In genomic region chr16:23694707-23695373, GRCh38 we compare ENCODE assay signal across 1 cellular context.
TF ChIP-seq lines count a peak whose summit lies in the region.

No MANE protein-coding gene starts in this region.

TF ChIP-seq in A549, 52 proteins besides CTCF, POLR2A, EP300 and RAD21 (continued from another document):
- TF ChIP-seq HMGXB4 (CRISPR knock-in tag; IDR thresholded peaks at IDR 0.05; ENCODE audit: borderline replicate concordance) (no peak), USF2 (IDR thresholded peaks at IDR 0.05) (no peak), SMC3 (IDR thresholded peaks at IDR 0.05) (no peak), KDM1A (IDR thresholded peaks at IDR 0.05; ENCODE audit: low read depth) (no peak), ZC3H11A (IDR thresholded peaks at IDR 0.05) (no peak), HOXA7 (CRISPR knock-in tag; IDR thresholded peaks at IDR 0.05) (no peak), ATOH8 (CRISPR knock-in tag; IDR thresholded peaks at IDR 0.05; ENCODE audit: low read depth) (no peak), MAX (IDR thresholded peaks at IDR 0.05) (no peak)
